In the genomic region with DNA sequence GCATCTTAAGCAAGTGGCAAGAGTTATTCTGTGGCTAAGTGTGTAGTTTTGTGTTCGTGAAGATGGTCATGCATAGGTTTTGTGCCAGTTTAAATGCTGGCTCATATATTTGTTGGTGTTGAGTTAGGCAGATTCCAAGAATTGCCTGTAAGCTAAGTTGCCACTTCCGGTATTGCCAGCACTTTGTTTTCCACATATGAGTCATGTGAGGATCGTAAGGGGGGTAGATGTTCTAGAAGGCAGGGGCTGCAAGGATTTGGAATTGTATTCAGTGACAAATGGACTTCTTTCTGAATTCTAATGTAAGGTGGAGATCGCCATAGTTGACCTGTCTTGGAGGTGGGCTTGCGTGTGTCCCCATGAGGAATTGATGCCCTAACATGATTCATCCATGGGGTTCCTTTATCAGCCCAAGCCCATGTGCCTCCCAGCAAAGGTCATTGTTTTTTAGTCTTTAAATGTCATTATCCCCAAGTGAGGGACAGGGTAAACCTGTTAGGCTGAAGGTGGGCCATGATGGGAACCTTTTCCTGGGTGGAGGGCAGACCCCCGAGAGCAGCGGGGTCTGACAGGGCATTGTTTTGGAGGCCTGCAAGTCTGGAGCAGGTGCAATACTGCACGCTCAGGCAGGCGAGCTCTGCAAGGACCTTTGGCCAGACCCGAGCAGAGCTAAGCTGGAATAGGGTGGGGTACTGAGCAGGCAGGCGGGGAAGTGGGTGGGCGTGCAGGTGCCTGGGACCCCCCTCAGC, we compare ENCODE assay signal across 8 cellular contexts.
A peak's percentile ranks its signal among the peaks of the same experiment; 100 is the strongest.
DNase-seq lines count a peak whose midpoint lies in the region; ATAC-seq, FAIRE-seq and TF ChIP-seq lines count a peak whose summit lies in the region.

No MANE protein-coding gene starts in this region.

- TF ChIP-seq CTCF in heart right ventricle (IDR thresholded peaks at IDR 0.05): no peak

- FAIRE-seq in urothelium cell line (lab: Jason Lieb, UNC): no peak

- peaks cover 0 to 3% (median 0%) of the 10 kb centered on the region in 11 donors for H3K9me3 ChIP-seq in heart right ventricle

- no peaks in the 10 kb centered on the region for H3K27me3 ChIP-seq in heart right ventricle

- H3K27ac ChIP-seq in heart right ventricle: peak overlapping the region in 8 of 10 donors; percentile 49 to 92 (median 88)

- intact Hi-C loops in heart right ventricle (cut with DNase I) (loop anchor here in 1 of 10 donors (5.0 kb wide), 1 partner anchor 33 kb away; no protein-coding TSS in a partner anchor), Right ventricle myocardium superior (cut with DNase I) (no loop called here)

- H3K36me3 ChIP-seq in heart right ventricle: peaks cover 0 to 18% (median 8%) of the 10 kb centered on the region in 9 donors

- H3K27ac Mint-ChIP-seq in activated naive CD8-positive, alpha-beta T cell treated with anti-CD3 and anti-CD28 coated beads, Interleukin-2, amount 10 ng/mL, durations not matched to agents 7 days and 5 days: peak overlapping the region; percentile 92

- peaks cover 14% of the 10 kb centered on the region for H3K36me3 Mint-ChIP-seq in activated naive CD8-positive, alpha-beta T cell treated with anti-CD3 and anti-CD28 coated beads, Interleukin-2, amount 10 ng/mL, durations not matched to agents 7 days and 5 days

- H3K4me1 Mint-ChIP-seq in activated naive CD8-positive, alpha-beta T cell treated with anti-CD3 and anti-CD28 coated beads, Interleukin-2, amount 10 ng/mL, durations not matched to agents 7 days and 5 days: peaks cover 65% of the 10 kb centered on the region

- no peak for DNase-seq in heart right ventricle
- DNase-seq in Right ventricle myocardium superior: no peak
- DNase-seq in activated naive CD8-positive, alpha-beta T cell treated with anti-CD3 and anti-CD28 coated beads, Interleukin-2, amount 10 ng/mL, durations not matched to agents 7 days and 5 days: no peak
- DNase-seq in kidney glomerular epithelial cell (lab: John Stamatoyannopoulos, UW): peak; percentile 51
- peak; percentile 48 for DNase-seq in urothelium cell line (ENCODE audit: low spot score)
- DNase-seq in NK-92 (lab: John Stamatoyannopoulos, UW; ENCODE audit: unreplicated experiment): no peak
- no peak for DNase-seq in NCI-H1436 treated with DMSO at 0.1 percent for 48 hours (lab: John Stamatoyannopoulos, UW)

- no peaks in the 10 kb centered on the region for H3K9me3 Mint-ChIP-seq in activated naive CD8-positive, alpha-beta T cell treated with anti-CD3 and anti-CD28 coated beads, Interleukin-2, amount 10 ng/mL, durations not matched to agents 7 days and 5 days

- no peak overlapping the region for H3K4me3 ChIP-seq in heart right ventricle

- peaks cover 63 to 100% (median 94%) of the 10 kb centered on the region in 9 donors for H3K4me1 ChIP-seq in heart right ventricle

- WGBS in heart right ventricle, 2 donors: 79 to 81% methylated on average over 12 of the region's 12 CpGs

- peak overlapping the region; percentile 82 for H3K4me3 Mint-ChIP-seq in activated naive CD8-positive, alpha-beta T cell treated with anti-CD3 and anti-CD28 coated beads, Interleukin-2, amount 10 ng/mL, durations not matched to agents 7 days and 5 days

- POLR2A ChIA-PET in activated naive CD8-positive, alpha-beta T cell treated with anti-CD3 and anti-CD28 coated beads, Interleukin-2, amount 10 ng/mL, durations not matched to agents 7 days and 5 days (lab: Charles Lee): interaction anchor here (1.0 kb wide), 1 partner anchor 12 kb away, joined by 4 read pairs; no protein-coding TSS in a partner anchor

- ATAC-seq in heart right ventricle (no peak), Right ventricle myocardium superior (ENCODE audit: poor library complexity) (no peak), HG02678 (IDR thresholded peaks at IDR 0.05; ENCODE audit: unreplicated experiment) (no peak)
- no peak for ATAC-seq in activated naive CD8-positive, alpha-beta T cell treated with anti-CD3 and anti-CD28 coated beads, Interleukin-2, amount 10 ng/mL, durations not matched to agents 7 days and 5 days (ENCODE audit: low read depth)

- H3K27me3 Mint-ChIP-seq in activated naive CD8-positive, alpha-beta T cell treated with anti-CD3 and anti-CD28 coated beads, Interleukin-2, amount 10 ng/mL, durations not matched to agents 7 days and 5 days: no peaks in the 10 kb centered on the region

Comparison
In these comparisons a context has a peak if more than half of its experiments do, and no peak if none do; other contexts are left out.
1. DNase-seq: peak in kidney glomerular epithelial cell (single experiment) and urothelium cell line (single experiment); none in heart right ventricle (0 of 2), Right ventricle myocardium superior (single experiment), activated naive CD8-positive, alpha-beta T cell treated with anti-CD3 and anti-CD28 coated beads, Interleukin-2, amount 10 ng/mL, durations not matched to agents 7 days and 5 days (single experiment), NK-92 (single experiment) and NCI-H1436 treated with DMSO at 0.1 percent for 48 hours (single experiment).